In the genomic region with DNA sequence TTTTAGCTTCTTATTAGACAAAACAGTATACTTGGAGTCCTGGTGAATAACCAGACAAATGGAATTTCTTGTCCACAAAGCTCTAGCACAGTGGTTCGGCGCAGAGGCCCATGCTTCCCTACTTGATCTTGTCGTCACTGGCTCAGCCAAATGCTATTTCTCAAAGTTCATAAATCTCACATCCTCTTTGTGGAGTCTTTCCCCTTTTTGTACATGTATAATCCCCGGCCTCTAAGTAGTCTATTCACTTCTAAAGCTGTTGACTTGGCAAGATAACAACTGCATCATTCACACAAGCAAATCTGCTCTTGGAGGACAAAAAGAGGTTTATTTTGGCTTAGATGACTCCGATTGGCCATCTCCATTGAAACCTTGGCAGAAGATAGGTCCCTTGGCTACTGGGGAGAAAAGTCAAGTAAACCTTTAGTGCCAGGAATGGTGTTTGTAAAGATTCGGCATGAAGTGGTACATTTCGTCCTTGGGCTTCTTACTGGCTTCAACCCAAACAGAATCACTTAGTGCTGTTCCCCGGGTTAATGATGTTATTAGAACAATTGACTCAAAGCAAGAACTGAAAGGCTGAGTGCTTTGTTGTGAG, we compare ENCODE assay signal across 22 cellular contexts. TPM values are rescaled to one million over a fixed set of nuclear protein-coding genes. Genes with fewer than 3 reads are reported as not detected.
DNase-seq lines count a peak whose midpoint lies in the region; ATAC-seq, FAIRE-seq and TF ChIP-seq lines count a peak whose summit lies in the region.
"Had no signal": no experiment of that assay in that cellular context is flagged by ENCODE, and none has a peak within 500 bp of the region (broad histone marks: within the 10 kb centered on the region; RNA-seq: fewer than 3 reads in every experiment).

No MANE protein-coding gene starts in this region.

- no peak overlapping the region for H3K4me2 ChIP-seq in astrocyte (ENCODE audit: low read length)
- H3K4me2 ChIP-seq: GM23338 had no signal

- no peak overlapping the region for H2AFZ ChIP-seq in astrocyte (ENCODE audit: low read depth, low read length)
- H2AFZ ChIP-seq: GM23338 had no signal

- no peak for FAIRE-seq in astrocyte (lab: Jason Lieb, UNC)
- FAIRE-seq: GM12878 had no signal

- no peaks in the 10 kb centered on the region for H3K27me3 ChIP-seq in astrocyte (ENCODE audit: insufficient read depth, low read length)
- H3K27me3 ChIP-seq: ascending aorta, uterus had no signal

- H3K4me3 ChIP-seq in astrocyte (ENCODE audit: insufficient read depth, low read depth, low read length) = no peak overlapping the region
- H3K4me3 ChIP-seq: ascending aorta, GM12878, GM23338, uterus had no signal

- intact Hi-C loops in CD14-positive monocyte (cut with micrococcal nuclease) = loop anchor here in 1 of 2 donors (2.0 to 5.0 kb wide), 2 partner anchors 28 to 471 kb away; no protein-coding TSS in a partner anchor
- intact Hi-C loops in Right ventricle myocardium superior (cut with DNase I) = no loop called here

- H3K36me3 Mint-ChIP-seq in CD14-positive monocyte = no peaks in the 10 kb centered on the region
- no peaks in the 10 kb centered on the region for H3K36me3 Mint-ChIP-seq in astrocyte (ENCODE audit: low read depth, unreplicated experiment)
- H3K36me3 Mint-ChIP-seq: memory B cell; stimulated activated effector memory CD8-positive, alpha-beta T cell treated with anti-CD3 and anti-CD28 coated beads, Interleukin-12 subunit alpha, Interleukin-12 subunit beta, amount 100 ng/mL, for 72 hours had no signal

- no peak overlapping the region for H3K27ac ChIP-seq in astrocyte (ENCODE audit: low read depth, low read length)
- H3K27ac ChIP-seq: uterus had no signal

- no peak overlapping the region for H3K9ac ChIP-seq in astrocyte (ENCODE audit: low read length)

- TF ChIP-seq CTCF in CD14-positive monocyte (IDR thresholded peaks at IDR 0.05) (no peak), astrocyte (IDR thresholded peaks at IDR 0.05; ENCODE audit: insufficient read depth, low read depth, low read length) (no peak)

- DNase-seq in CD14-positive monocyte (ENCODE audit: low spot score) = no peak
- DNase-seq in astrocyte (ENCODE audit: low read depth) = peak; percentile 17
- peak; percentile 59 for DNase-seq in Right ventricle myocardium superior
- DNase-seq in pons (ENCODE audit: low spot score) = peak; percentile 92
- no peak for DNase-seq in EL
- no peak for DNase-seq in mucosa of gallbladder (ENCODE audit: low spot score)
- no peak for DNase-seq in NCI-H1930 (lab: John Stamatoyannopoulos, UW)
- no peak for DNase-seq in GOT3 (lab: John Stamatoyannopoulos, UW)
- DNase-seq: activated gamma-delta T cell, COR-L47, NCI-H2081, NCI-H526 treated with DMSO at 0.1 percent for 48 hours, RPMI8226, T-helper 1 cell, uterus had no signal

- H3K4me1 ChIP-seq in astrocyte (ENCODE audit: insufficient read depth, low read length) = no peaks in the 10 kb centered on the region
- H3K4me1 ChIP-seq: ascending aorta, uterus had no signal

- H3K4me3 Mint-ChIP-seq in CD14-positive monocyte (no peak overlapping the region), astrocyte (ENCODE audit: unreplicated experiment) (no peak overlapping the region)
- H3K4me3 Mint-ChIP-seq: GM23338; memory B cell; neural crest cell; stimulated activated effector memory CD8-positive, alpha-beta T cell treated with anti-CD3 and anti-CD28 coated beads, Interleukin-12 subunit alpha, Interleukin-12 subunit beta, amount 100 ng/mL, for 72 hours; WTC11 had no signal

- no peaks in the 10 kb centered on the region for H3K9me3 ChIP-seq in astrocyte (ENCODE audit: insufficient read depth, low read depth, low read length)
- H3K9me3 ChIP-seq: ascending aorta, uterus had no signal

- peak; percentile 74 for ATAC-seq in Right ventricle myocardium superior (ENCODE audit: poor library complexity)
- ATAC-seq: GM12878; GM23338; stimulated activated effector memory CD8-positive, alpha-beta T cell treated with anti-CD3 and anti-CD28 coated beads, Interleukin-12 subunit alpha, Interleukin-12 subunit beta, amount 100 ng/mL, for 72 hours; WTC11 had no signal

- no peaks in the 10 kb centered on the region for H4K20me1 ChIP-seq in astrocyte (ENCODE audit: insufficient read depth, low read length)

- H3K27ac Mint-ChIP-seq in CD14-positive monocyte (peak overlapping the region in 5 of 7 donors; percentile 15 to 88 (median 80)), astrocyte (ENCODE audit: unreplicated experiment) (no peak overlapping the region)
- H3K27ac Mint-ChIP-seq: GM23338; memory B cell; stimulated activated effector memory CD8-positive, alpha-beta T cell treated with anti-CD3 and anti-CD28 coated beads, Interleukin-12 subunit alpha, Interleukin-12 subunit beta, amount 100 ng/mL, for 72 hours had no signal

- no peaks in the 10 kb centered on the region for H3K79me2 ChIP-seq in astrocyte (ENCODE audit: insufficient read depth, low read length)

- H3K4me1 Mint-ChIP-seq in CD14-positive monocyte = peaks cover 23% of the 10 kb centered on the region
- H3K4me1 Mint-ChIP-seq in astrocyte (ENCODE audit: low read depth, unreplicated experiment) = no peaks in the 10 kb centered on the region
- H3K4me1 Mint-ChIP-seq: GM23338; memory B cell; stimulated activated effector memory CD8-positive, alpha-beta T cell treated with anti-CD3 and anti-CD28 coated beads, Interleukin-12 subunit alpha, Interleukin-12 subunit beta, amount 100 ng/mL, for 72 hours; WTC11 had no signal

- H3K9me3 Mint-ChIP-seq in CD14-positive monocyte = peaks cover 0 to 3% (median 2%) of the 10 kb centered on the region in 7 donors
- peaks cover 16% of the 10 kb centered on the region for H3K9me3 Mint-ChIP-seq in astrocyte (ENCODE audit: unreplicated experiment)
- H3K9me3 Mint-ChIP-seq: stimulated activated effector memory CD8-positive, alpha-beta T cell treated with anti-CD3 and anti-CD28 coated beads, Interleukin-12 subunit alpha, Interleukin-12 subunit beta, amount 100 ng/mL, for 72 hours had no signal

- no peaks in the 10 kb centered on the region for H3K36me3 ChIP-seq in astrocyte (ENCODE audit: insufficient read depth, low read length)
- H3K36me3 ChIP-seq: ascending aorta, uterus had no signal

- H3K27me3 Mint-ChIP-seq in CD14-positive monocyte (ENCODE audit: low read depth in 3 of 3) = peaks cover 3 to 12% (median 4%) of the 10 kb centered on the region in 3 donors
- H3K27me3 Mint-ChIP-seq in astrocyte (ENCODE audit: low read depth, unreplicated experiment) = peaks cover 4% of the 10 kb centered on the region

RNA-seq across cellular contexts. Expression of gene AKR1E2, which starts 5.1 kb away (rescaled TPM):
- polyA plus RNA-seq in CD14-positive monocyte = under 1 TPM; 0.45 to 0.74 TPM
- total RNA-seq in astrocyte (0.91 and 1.4 TPM in 2 replicates), Right ventricle myocardium superior (5.1 TPM), mucosa of gallbladder (15.2 TPM)
- total RNA-seq: GM12878 had no signal
- polyA plus RNA-seq: GM12878 had no signal

Comparison
In these comparisons a context has a peak if more than half of its experiments do, and no peak if none do; other contexts are left out.
1. DNase-seq: peak in astrocyte (single experiment), Right ventricle myocardium superior (single experiment) and pons (single experiment); none in CD14-positive monocyte (single experiment), EL (single experiment), mucosa of gallbladder (single experiment), NCI-H1930 (0 of 2) and GOT3 (single experiment).